ENCODE assay signal across 9 cellular contexts in the genomic region with DNA sequence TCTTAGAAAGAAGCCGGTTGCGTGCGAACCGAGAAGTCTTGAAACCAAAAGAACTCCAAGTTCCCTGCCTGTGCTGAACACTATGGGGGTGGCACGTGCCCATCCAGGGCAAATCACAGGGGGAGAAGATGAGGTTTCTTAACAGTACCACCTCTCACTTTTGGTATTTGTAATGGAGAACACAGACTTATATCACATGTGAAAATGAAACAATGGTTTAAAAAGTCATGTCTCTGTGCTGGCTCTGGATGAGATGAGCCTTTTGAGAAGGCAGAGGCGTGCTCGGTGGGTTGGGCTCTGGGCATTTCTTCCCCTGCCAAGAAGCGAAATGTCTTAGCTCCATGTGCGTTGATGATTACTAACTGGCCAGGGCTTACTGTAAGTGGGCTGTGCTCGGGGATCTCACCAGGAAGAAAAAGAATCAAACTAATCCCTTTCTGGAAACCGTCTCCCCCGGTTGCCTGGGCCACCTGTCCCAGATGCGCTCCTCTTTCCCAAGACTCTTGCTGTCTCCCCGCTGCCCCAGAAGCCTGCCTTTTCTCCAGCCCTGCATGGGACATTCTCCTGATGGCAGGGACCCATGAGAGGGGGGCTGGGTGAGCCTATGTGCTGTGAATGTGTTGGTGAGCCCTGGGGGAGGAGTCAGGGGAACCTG.
DNase-seq lines count a peak whose midpoint lies in the region; ATAC-seq and TF ChIP-seq lines count a peak whose summit lies in the region.
"Had no signal": no experiment of that assay in that cellular context is flagged by ENCODE, and none has a peak within 500 bp of the region (broad histone marks: within the 10 kb centered on the region; RNA-seq: fewer than 3 reads in every experiment).

No MANE protein-coding gene starts in this region.

- H3F3A ChIP-seq in MM.1S (ENCODE audit: insufficient read depth, low read length) (peaks cover 8% of the 10 kb centered on the region; the same call in 1 of the 2 replicates), GM23338 (replicated peaks; ENCODE audit: low read depth) (no peaks in the 10 kb centered on the region)

- H2AFZ ChIP-seq in MM.1S (ENCODE audit: low read length) = peak overlapping the region; percentile 11
- no peak overlapping the region for H2AFZ ChIP-seq in GM23338

- H3K4me1 ChIP-seq in MM.1S (ENCODE audit: low read length) (peaks cover 19% of the 10 kb centered on the region), GM23338 (ENCODE audit: insufficient read depth) (no peaks in the 10 kb centered on the region)

- H3K4me3 ChIP-seq in MM.1S (ENCODE audit: low read length) = peak overlapping the region; percentile 3; the same call in 1 of the 2 replicates
- no peak overlapping the region for H3K4me3 ChIP-seq in GM23338

- H3K27ac ChIP-seq in MM.1S (ENCODE audit: low read length) (peak overlapping the region; percentile 73), GM23338 (ENCODE audit: low read depth) (no peak overlapping the region)

- no peaks in the 10 kb centered on the region for H3K36me3 Mint-ChIP-seq in GM23338 (ENCODE audit: low read depth)
- H3K36me3 Mint-ChIP-seq: natural killer cell had no signal

- in situ Hi-C loops in GM13976 (cut with MboI; ENCODE audit: low sequenced_read_pairs, unreplicated experiment) = no loop called here

- no peak overlapping the region for H3K4me3 Mint-ChIP-seq in GM23338
- H3K4me3 Mint-ChIP-seq: natural killer cell had no signal

- no peaks in the 10 kb centered on the region for H4K20me1 ChIP-seq in MM.1S (ENCODE audit: insufficient read depth, low read length)
- no peaks in the 10 kb centered on the region for H4K20me1 ChIP-seq in GM23338 (replicated peaks; ENCODE audit: insufficient read depth)

- no peak overlapping the region for H3K27ac Mint-ChIP-seq in GM23338
- H3K27ac Mint-ChIP-seq: natural killer cell had no signal

- DNase-seq in GM13976 (ENCODE audit: low spot score) (peak; percentile 57), MM.1S (peak; percentile 74), medulla oblongata (ENCODE audit: extremely low spot score) (peak; percentile 31), DMS153 (lab: John Stamatoyannopoulos, UW) (no peak), GDM1 (lab: John Stamatoyannopoulos, UW) (no peak), NCI-H1417 treated with DMSO at 0.1 percent for 48 hours (lab: John Stamatoyannopoulos, UW) (no peak), GM23338 (ENCODE audit: low spot score) (no peak)
- DNase-seq: natural killer cell had no signal

- no peaks in the 10 kb centered on the region for H3K9me3 ChIP-seq in MM.1S (replicated peaks; ENCODE audit: insufficient read depth, low read length)

- peaks cover 4% of the 10 kb centered on the region for H3K27me3 Mint-ChIP-seq in GM23338 (ENCODE audit: insufficient read depth, low read depth, poor library complexity)

- H3K79me2 ChIP-seq in MM.1S (ENCODE audit: low read length) (no peaks in the 10 kb centered on the region), GM23338 (replicated peaks; ENCODE audit: insufficient read depth) (no peaks in the 10 kb centered on the region)

- no peaks in the 10 kb centered on the region; the same call in 2 of the 3 replicates for H3K4me1 Mint-ChIP-seq in GM23338

- peak; percentile 48 for ATAC-seq in GM21447 (IDR thresholded peaks at IDR 0.05; ENCODE audit: unreplicated experiment)
- ATAC-seq in GM23338 = no peak

- peak overlapping the region; percentile 33 for H3K4me2 ChIP-seq in MM.1S (ENCODE audit: low read depth, low read length)
- H3K4me2 ChIP-seq in GM23338 = no peak overlapping the region

- H3K9ac ChIP-seq in MM.1S (ENCODE audit: low read length) = peak overlapping the region; percentile 50

- TF ChIP-seq CTCF in GM13976 (IDR thresholded peaks at IDR 0.05; ENCODE audit: borderline replicate concordance, control extremely low read depth, extremely low read depth, insufficient read depth, missing control alignments) = no peak
- no peak for TF ChIP-seq CTCF in MM.1S (IDR thresholded peaks at IDR 0.05; ENCODE audit: low read length)
- TF ChIP-seq CTCF in GM23338 (conservative IDR thresholded peaks at IDR 0.05; ENCODE audit: low read depth in 2 of 2) = no peak

- H3K36me3 ChIP-seq in MM.1S (replicated peaks; ENCODE audit: insufficient read depth, low read length) (no peaks in the 10 kb centered on the region), GM23338 (ENCODE audit: insufficient read depth) (no peaks in the 10 kb centered on the region)

- H3K27me3 ChIP-seq in MM.1S (replicated peaks; ENCODE audit: insufficient read depth, low read length) (no peaks in the 10 kb centered on the region), GM23338 (ENCODE audit: insufficient read depth) (no peaks in the 10 kb centered on the region)

- H3K9me3 Mint-ChIP-seq in GM23338 = no peaks in the 10 kb centered on the region
- H3K9me3 Mint-ChIP-seq: natural killer cell had no signal

- H3K9me2 ChIP-seq in MM.1S (replicated peaks; ENCODE audit: insufficient read depth, low read length) (no peaks in the 10 kb centered on the region), GM23338 (ENCODE audit: insufficient read depth) (no peaks in the 10 kb centered on the region; the same call in 1 of the 2 replicates)

TF ChIP-seq in GM23338, 12 proteins besides CTCF, POLR2A, EP300 and RAD21 (continues in another document):
- no peak for TF ChIP-seq POLR2AphosphoS5 (IDR thresholded peaks at IDR 0.05; ENCODE audit: low read depth)
- no peak for TF ChIP-seq ZNF331 (CRISPR knock-in tag; IDR thresholded peaks at IDR 0.05; ENCODE audit: low read depth)
- TF ChIP-seq, protein P1, sequence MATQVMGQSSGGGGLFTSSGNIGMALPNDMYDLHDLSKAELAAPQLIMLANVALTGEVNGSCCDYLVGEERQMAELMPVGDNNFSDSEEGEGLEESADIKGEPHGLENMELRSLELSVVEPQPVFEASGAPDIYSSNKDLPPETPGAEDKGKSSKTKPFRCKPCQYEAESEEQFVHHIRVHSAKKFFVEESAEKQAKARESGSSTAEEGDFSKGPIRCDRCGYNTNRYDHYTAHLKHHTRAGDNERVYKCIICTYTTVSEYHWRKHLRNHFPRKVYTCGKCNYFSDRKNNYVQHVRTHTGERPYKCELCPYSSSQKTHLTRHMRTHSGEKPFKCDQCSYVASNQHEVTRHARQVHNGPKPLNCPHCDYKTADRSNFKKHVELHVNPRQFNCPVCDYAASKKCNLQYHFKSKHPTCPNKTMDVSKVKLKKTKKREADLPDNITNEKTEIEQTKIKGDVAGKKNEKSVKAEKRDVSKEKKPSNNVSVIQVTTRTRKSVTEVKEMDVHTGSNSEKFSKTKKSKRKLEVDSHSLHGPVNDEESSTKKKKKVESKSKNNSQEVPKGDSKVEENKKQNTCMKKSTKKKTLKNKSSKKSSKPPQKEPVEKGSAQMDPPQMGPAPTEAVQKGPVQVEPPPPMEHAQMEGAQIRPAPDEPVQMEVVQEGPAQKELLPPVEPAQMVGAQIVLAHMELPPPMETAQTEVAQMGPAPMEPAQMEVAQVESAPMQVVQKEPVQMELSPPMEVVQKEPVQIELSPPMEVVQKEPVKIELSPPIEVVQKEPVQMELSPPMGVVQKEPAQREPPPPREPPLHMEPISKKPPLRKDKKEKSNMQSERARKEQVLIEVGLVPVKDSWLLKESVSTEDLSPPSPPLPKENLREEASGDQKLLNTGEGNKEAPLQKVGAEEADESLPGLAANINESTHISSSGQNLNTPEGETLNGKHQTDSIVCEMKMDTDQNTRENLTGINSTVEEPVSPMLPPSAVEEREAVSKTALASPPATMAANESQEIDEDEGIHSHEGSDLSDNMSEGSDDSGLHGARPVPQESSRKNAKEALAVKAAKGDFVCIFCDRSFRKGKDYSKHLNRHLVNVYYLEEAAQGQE (IDR thresholded peaks at IDR 0.05; ENCODE audit: unreplicated experiment) = no peak

Comparison
In these comparisons a context has a peak if more than half of its experiments do, and no peak if none do; other contexts are left out.
1. DNase-seq: peak in GM13976 (single experiment), MM.1S (single experiment) and medulla oblongata (single experiment); none in DMS153 (single experiment), GDM1 (single experiment), NCI-H1417 treated with DMSO at 0.1 percent for 48 hours (single experiment) and GM23338 (single experiment).